In the genomic region with DNA sequence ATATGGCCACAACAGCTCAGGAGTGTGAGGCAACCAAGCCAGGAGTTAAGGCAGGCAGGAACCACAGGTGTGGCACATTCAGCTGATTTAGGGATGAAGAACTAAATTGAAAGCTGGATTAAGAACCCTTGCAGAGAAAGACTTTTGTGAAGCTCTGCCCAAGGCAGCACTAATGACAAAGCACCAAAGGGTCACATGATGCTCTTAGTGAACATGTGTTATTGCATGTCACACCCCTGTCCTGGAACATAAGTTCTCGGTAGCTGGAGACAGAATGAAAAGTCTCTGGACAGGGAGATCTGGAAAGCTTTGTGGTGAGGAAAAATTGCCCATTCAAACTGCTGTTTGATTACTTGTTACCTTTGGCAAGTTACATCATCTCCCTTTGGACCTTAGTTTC, we compare ENCODE assay signal across 1 cellular context.
TF ChIP-seq lines count a peak whose summit lies in the region.

No MANE protein-coding gene starts in this region.

TF ChIP-seq in K562, 482 proteins besides CTCF, POLR2A, EP300 and RAD21 (continued from another document):
- TF ChIP-seq, protein P1, sequence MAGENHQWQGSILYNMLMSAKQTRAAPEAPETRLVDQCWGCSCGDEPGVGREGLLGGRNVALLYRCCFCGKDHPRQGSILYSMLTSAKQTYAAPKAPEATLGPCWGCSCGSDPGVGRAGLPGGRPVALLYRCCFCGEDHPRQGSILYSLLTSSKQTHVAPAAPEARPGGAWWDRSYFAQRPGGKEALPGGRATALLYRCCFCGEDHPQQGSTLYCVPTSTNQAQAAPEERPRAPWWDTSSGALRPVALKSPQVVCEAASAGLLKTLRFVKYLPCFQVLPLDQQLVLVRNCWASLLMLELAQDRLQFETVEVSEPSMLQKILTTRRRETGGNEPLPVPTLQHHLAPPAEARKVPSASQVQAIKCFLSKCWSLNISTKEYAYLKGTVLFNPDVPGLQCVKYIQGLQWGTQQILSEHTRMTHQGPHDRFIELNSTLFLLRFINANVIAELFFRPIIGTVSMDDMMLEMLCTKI (IDR thresholded peaks at IDR 0.05; ENCODE audit: partially characterized antibody) = no peak
- no peak for TF ChIP-seq CBFA2T2 (conservative IDR thresholded peaks at IDR 0.05)
- TF ChIP-seq, protein P2, sequence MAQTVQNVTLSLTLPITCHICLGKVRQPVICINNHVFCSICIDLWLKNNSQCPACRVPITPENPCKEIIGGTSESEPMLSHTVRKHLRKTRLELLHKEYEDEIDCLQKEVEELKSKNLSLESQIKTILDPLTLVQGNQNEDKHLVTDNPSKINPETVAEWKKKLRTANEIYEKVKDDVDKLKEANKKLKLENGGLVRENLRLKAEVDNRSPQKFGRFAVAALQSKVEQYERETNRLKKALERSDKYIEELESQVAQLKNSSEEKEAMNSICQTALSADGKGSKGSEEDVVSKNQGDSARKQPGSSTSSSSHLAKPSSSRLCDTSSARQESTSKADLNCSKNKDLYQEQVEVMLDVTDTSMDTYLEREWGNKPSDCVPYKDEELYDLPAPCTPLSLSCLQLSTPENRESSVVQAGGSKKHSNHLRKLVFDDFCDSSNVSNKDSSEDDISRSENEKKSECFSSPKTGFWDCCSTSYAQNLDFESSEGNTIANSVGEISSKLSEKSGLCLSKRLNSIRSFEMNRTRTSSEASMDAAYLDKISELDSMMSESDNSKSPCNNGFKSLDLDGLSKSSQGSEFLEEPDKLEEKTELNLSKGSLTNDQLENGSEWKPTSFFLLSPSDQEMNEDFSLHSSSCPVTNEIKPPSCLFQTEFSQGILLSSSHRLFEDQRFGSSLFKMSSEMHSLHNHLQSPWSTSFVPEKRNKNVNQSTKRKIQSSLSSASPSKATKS (CRISPR knock-in tag; IDR thresholded peaks at IDR 0.05) = no peak
- no peak for TF ChIP-seq HEY1 (CRISPR knock-in tag; IDR thresholded peaks at IDR 0.05; ENCODE audit: borderline replicate concordance)
- no peak for TF ChIP-seq SAFB2 (IDR thresholded peaks at IDR 0.05; ENCODE audit: borderline replicate concordance, low read depth, low read length, severe bottlenecking)
- no peak; the same call in 1 of the 2 replicates for TF ChIP-seq CEBPG (CRISPR knock-in tag; IDR thresholded peaks at IDR 0.05)
- TF ChIP-seq CEBPG (tag; conservative IDR thresholded peaks at IDR 0.05 in 1 of 2, IDR thresholded peaks at IDR 0.05 in 1 of 2) = peak in 1 of 2 experiments; percentile 70; a peak in 2 of 4 replicates
- TF ChIP-seq NFE2 (IDR thresholded peaks at IDR 0.05; ENCODE audit: low read depth) = no peak
- no peak for TF ChIP-seq ETV5 (CRISPR knock-in tag; IDR thresholded peaks at IDR 0.05; ENCODE audit: low read depth)
- TF ChIP-seq BRD4 (IDR thresholded peaks at IDR 0.05) = no peak
- TF ChIP-seq NBN (IDR thresholded peaks at IDR 0.05; ENCODE audit: low read depth) = no peak
- TF ChIP-seq HSF4 (CRISPR knock-in tag; IDR thresholded peaks at IDR 0.05; ENCODE audit: borderline replicate concordance) = no peak
